In genomic region chr3:50192689-50193141, GRCh38 we compare ENCODE assay signal across 8 cellular contexts. TPM values are rescaled to one million over a fixed set of nuclear protein-coding genes. Genes with fewer than 3 reads are reported as not detected.
DNase-seq lines count a peak whose midpoint lies in the region; ATAC-seq, FAIRE-seq and TF ChIP-seq lines count a peak whose summit lies in the region.

No MANE protein-coding gene starts in this region.

- H3K79me1 ChIP-seq in H1 (ENCODE audit: low read depth, low read length): no peaks in the 10 kb centered on the region

- H3K23ac ChIP-seq in H1 (ENCODE audit: insufficient read length): no peak overlapping the region

- H3K4me1 Mint-ChIP-seq in activated CD8-positive, alpha-beta memory T cell treated with anti-CD3 and anti-CD28 coated beads, Interleukin-2, amount 10 ng/mL, durations not matched to agents 7 days and 5 days: peaks cover 10% of the 10 kb centered on the region

- no peak overlapping the region for H3K27ac Mint-ChIP-seq in activated CD8-positive, alpha-beta memory T cell treated with anti-CD3 and anti-CD28 coated beads, Interleukin-2, amount 10 ng/mL, durations not matched to agents 7 days and 5 days

- H3K23me2 ChIP-seq in H1 (ENCODE audit: low read depth, low read length): peaks cover 2% of the 10 kb centered on the region; the same call in 1 of the 2 replicates

- no peak overlapping the region for H2BK120ac ChIP-seq in H1 (replicated peaks; ENCODE audit: low read depth, low read length)

- H2AFZ ChIP-seq in H1 (ENCODE audit: low read length): no peak overlapping the region

- FAIRE-seq in H1 (lab: Jason Lieb, UNC): peak; percentile 94

- H3K4me2 ChIP-seq in H1 (ENCODE audit: insufficient read depth in 1 of 2, low read depth in 2 of 2, low read length in 2 of 2): no peak overlapping the region

- peak; percentile 94 to 96 for TF ChIP-seq RAD21 in H1 (IDR thresholded peaks at IDR 0.05 in 1 of 2, conservative IDR thresholded peaks at IDR 0.05 in 1 of 2; ENCODE audit: low read depth in 2 of 2, low read length in 2 of 2)

- H3K9ac ChIP-seq in H1 (replicated peaks in 1 of 4; ENCODE audit: extremely low read depth in 1 of 4, low read depth in 3 of 4, low read length in 3 of 4): no peak overlapping the region

- no peaks in the 10 kb centered on the region for H3K79me2 ChIP-seq in H1 (ENCODE audit: control insufficient read depth in 1 of 2, insufficient read depth in 2 of 2, low read length in 2 of 2)

- H3K27ac ChIP-seq in H1 (ENCODE audit: low read depth, low read length): no peak overlapping the region

- WGBS in H1 (ENCODE audit: extremely low coverage in 1 of 2, insufficient coverage in 1 of 2, insufficient read length in 1 of 2, insufficient replicate concordance in 2 of 2, low coverage in 1 of 2, low lambda C conversion rate in 2 of 2, missing lambda C conversion rate in 1 of 2), 2 experiments: 49% methylated on average over 20 of the region's 21 CpGs; no CpG with 5 or more reads in 1 of the 2 experiments

- H4K5ac ChIP-seq in H1 (ENCODE audit: insufficient read length, low read depth, low read length): no peak overlapping the region

- CTCF ChIA-PET in activated CD8-positive, alpha-beta memory T cell treated with anti-CD3 and anti-CD28 coated beads, Interleukin-2, amount 10 ng/mL, durations not matched to agents 7 days and 5 days (lab: Charles Lee): interaction anchor here (0.7 to 10.9 kb wide), 16 partner anchors 10 to 131 kb away, joined by 3 to 398 read pairs (median 4); partner anchors contain the start of genes SEMA3B and SLC38A3
- CTCF ChIA-PET in H1 (lab: Charles Lee; ENCODE audit: partially characterized antibody): interaction anchor here (0.6 to 19.7 kb wide), 26 partner anchors 18 to 400 kb away, joined by 3 to 1138 read pairs (median 6); partner anchors contain the start of genes GNAI2, HYAL2, SEMA3B and SLC38A3

- no peak overlapping the region for H3K56ac ChIP-seq in H1 (replicated peaks; ENCODE audit: insufficient read length, low read depth, low read length)

- peaks cover 0 to 5% of the 10 kb centered on the region in 2 experiments for H4K20me1 ChIP-seq in H1 (replicated peaks in 1 of 2; ENCODE audit: control insufficient read depth in 1 of 2, insufficient read depth in 2 of 2, low read length in 2 of 2)

- in situ Hi-C loops in ACHN (cut with HindIII; ENCODE audit: low pct_ligation_motif_present, low pct_unique_long_range_greater_than_20kb, low sequenced_read_pairs): no loop called here

- H2AK5ac ChIP-seq in H1 (ENCODE audit: low read depth, low read length): no peak overlapping the region

- H3K18ac ChIP-seq in H1 (ENCODE audit: extremely low read depth, low read length): no peak overlapping the region; the same call in 1 of the 2 replicates

- no peak overlapping the region for H3K4me3 Mint-ChIP-seq in activated CD8-positive, alpha-beta memory T cell treated with anti-CD3 and anti-CD28 coated beads, Interleukin-2, amount 10 ng/mL, durations not matched to agents 7 days and 5 days

- 0 out of 3 replicates have a peak, but pooled peaks of 1 of the 2 experiments have one; percentile 33 for TF ChIP-seq EP300 in H1 (IDR thresholded peaks at IDR 0.05; ENCODE audit: borderline replicate concordance in 1 of 2, low read depth in 2 of 2, low read length in 2 of 2)

- no peak overlapping the region for H2BK20ac ChIP-seq in H1 (ENCODE audit: low read length)

- no peak overlapping the region for H2BK5ac ChIP-seq in H1 (ENCODE audit: low read depth, low read length)

- POLR2A ChIA-PET in H1 (lab: Charles Lee; ENCODE audit: partially characterized antibody): interaction anchor here (0.5 to 11.9 kb wide), 6 partner anchors 11 to 140 kb away, joined by 3 to 128 read pairs (median 6); no protein-coding TSS in a partner anchor

- no peak overlapping the region for H3K14ac ChIP-seq in H1 (ENCODE audit: insufficient read length)

- ATAC-seq in activated CD8-positive, alpha-beta memory T cell treated with anti-CD3 and anti-CD28 coated beads, Interleukin-2, amount 10 ng/mL, durations not matched to agents 7 days and 5 days: peak; percentile 38
- ATAC-seq in mucosa of descending colon: peak; percentile 66

- H4K91ac ChIP-seq in H1 (replicated peaks; ENCODE audit: insufficient read length, low read length): no peak overlapping the region

- H3K4ac ChIP-seq in H1 (replicated peaks; ENCODE audit: insufficient read length, low read depth, low read length): no peak overlapping the region

- no peaks in the 10 kb centered on the region for H3K9me3 Mint-ChIP-seq in activated CD8-positive, alpha-beta memory T cell treated with anti-CD3 and anti-CD28 coated beads, Interleukin-2, amount 10 ng/mL, durations not matched to agents 7 days and 5 days (ENCODE audit: low read depth)

- TF ChIP-seq CTCF in H1 (IDR thresholded peaks at IDR 0.05; ENCODE audit: control extremely low read depth in 1 of 3, insufficient read depth in 1 of 3, low read depth in 1 of 3, low read length in 3 of 3) (peak in 2 of 3 experiments; percentile 92 to 98; a peak in 3 of 4 replicates), mucosa of descending colon (IDR thresholded peaks at IDR 0.05) (peak; percentile 87)

- no peak for TF ChIP-seq POLR2A in H1 (IDR thresholded peaks at IDR 0.05; ENCODE audit: control extremely low read depth in 1 of 2, low read depth in 2 of 2, low read length in 2 of 2)

- H3K4me1 ChIP-seq in H1 (replicated peaks in 1 of 4; ENCODE audit: control insufficient read depth in 3 of 4, insufficient read depth in 4 of 4, low read length in 3 of 4) (peaks cover 0 to 14% (median 7%) of the 10 kb centered on the region in 4 experiments; a peak in 5 of 7 replicates), mucosa of descending colon (ENCODE audit: low read depth) (peaks cover 6% of the 10 kb centered on the region)

- intact Hi-C loops in mucosa of descending colon (cut with DNase I, micrococcal nuclease): loop anchor here (2.0 to 10.0 kb wide), 3 partner anchors 34 to 82 kb away; partner anchors contain the start of gene LSMEM2 (in 2 of the 2)

- peaks cover 0 to 12% (median 4%) of the 10 kb centered on the region in 4 experiments; a peak in 3 of 7 replicates for H3K27me3 ChIP-seq in H1 (replicated peaks in 1 of 4; ENCODE audit: control insufficient read depth in 3 of 4, extremely low read depth in 1 of 4, insufficient read depth in 3 of 4, low read length in 3 of 4)

- H4K8ac ChIP-seq in H1 (ENCODE audit: extremely low read depth, insufficient read depth, low read length): no peak overlapping the region

- DNase-seq in ACHN (peak; percentile 63), GM19238 (ENCODE audit: insufficient read length, low spot score) (peak; percentile 85), NOMO-1 (lab: John Stamatoyannopoulos, UW; ENCODE audit: unreplicated experiment in 2 of 2) (peak; percentile 11 to 39), H1 (ENCODE audit: low read depth in 1 of 2, low spot score in 2 of 2) (peak; percentile 77 to 100), mucosa of descending colon (peak in 2 of 3 donors; percentile 85 to 89), GF-D8 (lab: John Stamatoyannopoulos, UW) (no peak)
- DNase-seq in activated CD8-positive, alpha-beta memory T cell treated with anti-CD3 and anti-CD28 coated beads, Interleukin-2, amount 10 ng/mL, durations not matched to agents 7 days and 5 days: peak; percentile 85
- DNase-seq in stimulated activated CD8-positive, alpha-beta memory T cell treated with anti-CD3 and anti-CD28 coated beads, Interleukin-4, amount 100 ng/mL, for 48 hours: peak; percentile 96

- H2BK12ac ChIP-seq in H1 (ENCODE audit: low read depth, low read length): peak overlapping the region; percentile 68; the same call in 1 of the 2 replicates

- H3K36me3 ChIP-seq in H1 (ENCODE audit: control insufficient read depth in 2 of 4, insufficient read depth in 4 of 4, low read length in 3 of 4) (peaks cover 0 to 2% (median under 1%) of the 10 kb centered on the region in 4 experiments; a peak in 2 of 8 replicates), mucosa of descending colon (ENCODE audit: low read depth) (no peaks in the 10 kb centered on the region)

- H3K27me3 Mint-ChIP-seq in activated CD8-positive, alpha-beta memory T cell treated with anti-CD3 and anti-CD28 coated beads, Interleukin-2, amount 10 ng/mL, durations not matched to agents 7 days and 5 days: peaks cover 25% of the 10 kb centered on the region

- H3K4me3 ChIP-seq in H1 (ENCODE audit: extremely low read depth in 1 of 4, insufficient read depth in 2 of 4, low read depth in 3 of 4, low read length in 4 of 4) (no peak overlapping the region), mucosa of descending colon (no peak overlapping the region)

- no peak overlapping the region for H2BK15ac ChIP-seq in H1 (ENCODE audit: low read length)

- H3K9me3 ChIP-seq in H1 (ENCODE audit: insufficient read depth in 2 of 2, low read depth in 1 of 2, low read length in 1 of 2): no peaks in the 10 kb centered on the region
- H3K9me3 ChIP-seq in mucosa of descending colon: no peaks in the 10 kb centered on the region

- no peaks in the 10 kb centered on the region for H3K36me3 Mint-ChIP-seq in activated CD8-positive, alpha-beta memory T cell treated with anti-CD3 and anti-CD28 coated beads, Interleukin-2, amount 10 ng/mL, durations not matched to agents 7 days and 5 days

RNA-seq across cellular contexts. Expression of gene GNAT1, which starts 1.3 kb away (rescaled TPM):
- total RNA-seq in activated CD8-positive, alpha-beta memory T cell treated with anti-CD3 and anti-CD28 coated beads, Interleukin-2, amount 10 ng/mL, durations not matched to agents 7 days and 5 days: not detected
- not detected in 2 replicates for total RNA-seq in H1 (2021; fragmentation: NEBNext Ultra II Directional; extraction: Animal tissue kit (Norgen Biotek cat#: 25700))
- 0.08 and 0.20 TPM in 2 replicates for polyA plus RNA-seq in H1 (2011; rRNA removed)
- 0.10 TPM for polyA plus RNA-seq in H1 (2011; cell fraction: cytosol; rRNA removed)
- 0.19 TPM for polyA plus RNA-seq in H1 (2011; cell fraction: nucleus; rRNA removed)
- polyA plus RNA-seq in H1 (2012, experiment 1 of 2): 0.32 to 0.39 TPM in 2 of 4 replicates, not detected in the others
- polyA plus RNA-seq in H1 (2012, experiment 2 of 2): not detected
- polyA plus RNA-seq in H1 (2013, experiment 1 of 2): 0.12 TPM
- polyA plus RNA-seq in H1 (2013, experiment 2 of 2): 0.18 TPM
- polyA minus RNA-seq in H1 (2011; rRNA and poly(A)+ RNA removed): 0.13 and 0.15 TPM in 2 replicates
- not detected for polyA minus RNA-seq in H1 (2011; cell fraction: cytosol; rRNA and poly(A)+ RNA removed)
- not detected for polyA minus RNA-seq in H1 (2011; cell fraction: nucleus; rRNA and poly(A)+ RNA removed)
- not detected for total RNA-seq in mucosa of descending colon

RNA-seq across cellular contexts. Expression of gene SLC38A3, which starts 12.4 kb away (rescaled TPM):
- total RNA-seq in activated CD8-positive, alpha-beta memory T cell treated with anti-CD3 and anti-CD28 coated beads, Interleukin-2, amount 10 ng/mL, durations not matched to agents 7 days and 5 days: not detected
- 0.57 and 1.2 TPM in 2 replicates for total RNA-seq in H1 (2021; fragmentation: NEBNext Ultra II Directional; extraction: Animal tissue kit (Norgen Biotek cat#: 25700))
- 3.7 and 4.7 TPM in 2 replicates for polyA plus RNA-seq in H1 (2011; rRNA removed)
- polyA plus RNA-seq in H1 (2011; cell fraction: cytosol; rRNA removed): 2.0 TPM
- polyA plus RNA-seq in H1 (2011; cell fraction: nucleus; rRNA removed): 10.8 TPM
- polyA plus RNA-seq in H1 (2012, experiment 1 of 2): 0.87 to 1.5 TPM (median 1.1 TPM) in 4 replicates
- polyA plus RNA-seq in H1 (2012, experiment 2 of 2): 0.85 TPM
- polyA plus RNA-seq in H1 (2013, experiment 1 of 2): 1.2 TPM
- polyA plus RNA-seq in H1 (2013, experiment 2 of 2): 1.0 TPM
- polyA minus RNA-seq in H1 (2011; rRNA and poly(A)+ RNA removed): 1.5 and 2.5 TPM in 2 replicates
- 0.88 TPM for polyA minus RNA-seq in H1 (2011; cell fraction: cytosol; rRNA and poly(A)+ RNA removed)
- polyA minus RNA-seq in H1 (2011; cell fraction: nucleus; rRNA and poly(A)+ RNA removed): 1.9 TPM
- total RNA-seq in mucosa of descending colon: under 1 TPM in 2 of 3 donors, not detected in 1; 0.29 to 0.32 TPM

RNA-seq across cellular contexts. Expression of gene SEMA3F, which starts 37.6 kb away (rescaled TPM):
- under 1 TPM; 0.07 to 0.09 TPM for total RNA-seq in activated CD8-positive, alpha-beta memory T cell treated with anti-CD3 and anti-CD28 coated beads, Interleukin-2, amount 10 ng/mL, durations not matched to agents 7 days and 5 days
- 37.0 and 39.6 TPM in 2 replicates for total RNA-seq in H1 (2021; fragmentation: NEBNext Ultra II Directional; extraction: Animal tissue kit (Norgen Biotek cat#: 25700))
- 20.3 and 36.0 TPM in 2 replicates for polyA plus RNA-seq in H1 (2011; rRNA removed)
- 21.2 TPM for polyA plus RNA-seq in H1 (2011; cell fraction: cytosol; rRNA removed)
- 58.6 TPM for polyA plus RNA-seq in H1 (2011; cell fraction: nucleus; rRNA removed)
- 15.9 to 32.4 TPM (median 29.9 TPM) in 4 replicates for polyA plus RNA-seq in H1 (2012, experiment 1 of 2)
- 23.9 TPM for polyA plus RNA-seq in H1 (2012, experiment 2 of 2)
- polyA plus RNA-seq in H1 (2013, experiment 1 of 2): 45.3 TPM
- 41.8 TPM for polyA plus RNA-seq in H1 (2013, experiment 2 of 2)
- polyA minus RNA-seq in H1 (2011; rRNA and poly(A)+ RNA removed): 28.0 and 36.9 TPM in 2 replicates
- 35.4 TPM for polyA minus RNA-seq in H1 (2011; cell fraction: cytosol; rRNA and poly(A)+ RNA removed)
- 25.2 TPM for polyA minus RNA-seq in H1 (2011; cell fraction: nucleus; rRNA and poly(A)+ RNA removed)
- 10 to 100 TPM; 10.7 to 15.3 (median 14.6) TPM for total RNA-seq in mucosa of descending colon

RNA-seq across cellular contexts. Expression of gene GNAI2, which starts 43.3 kb away (rescaled TPM):
- 100 to 1,000 TPM; 450 to 509 TPM for total RNA-seq in activated CD8-positive, alpha-beta memory T cell treated with anti-CD3 and anti-CD28 coated beads, Interleukin-2, amount 10 ng/mL, durations not matched to agents 7 days and 5 days
- total RNA-seq in H1 (2021; fragmentation: NEBNext Ultra II Directional; extraction: Animal tissue kit (Norgen Biotek cat#: 25700)): 168 and 169 TPM in 2 replicates
- 516 and 539 TPM in 2 replicates for polyA plus RNA-seq in H1 (2011; rRNA removed)
- 378 TPM for polyA plus RNA-seq in H1 (2011; cell fraction: cytosol; rRNA removed)
- 319 TPM for polyA plus RNA-seq in H1 (2011; cell fraction: nucleus; rRNA removed)
- 135 to 260 TPM (median 228 TPM) in 4 replicates for polyA plus RNA-seq in H1 (2012, experiment 1 of 2)
- polyA plus RNA-seq in H1 (2012, experiment 2 of 2): 195 TPM
- polyA plus RNA-seq in H1 (2013, experiment 1 of 2): 215 TPM
- 242 TPM for polyA plus RNA-seq in H1 (2013, experiment 2 of 2)
- 310 and 337 TPM in 2 replicates for polyA minus RNA-seq in H1 (2011; rRNA and poly(A)+ RNA removed)
- 106 TPM for polyA minus RNA-seq in H1 (2011; cell fraction: cytosol; rRNA and poly(A)+ RNA removed)
- polyA minus RNA-seq in H1 (2011; cell fraction: nucleus; rRNA and poly(A)+ RNA removed): 98.5 TPM
- total RNA-seq in mucosa of descending colon: 100 to 1,000 TPM in 1 of 3 donors, 10 to 100 TPM in 2; 47.0 to 190 (median 96.4) TPM

Comparison
In these comparisons a context has a peak if more than half of its experiments do, and no peak if none do; other contexts are left out.
1. RNA of gene SEMA3F, which starts 37.6 kb away (total RNA-seq): 37.0 to 39.6 TPM in H1 and 10.7 to 15.3 TPM in mucosa of descending colon; 0.07 to 0.09 TPM in activated CD8-positive, alpha-beta memory T cell treated with anti-CD3 and anti-CD28 coated beads, Interleukin-2, amount 10 ng/mL, durations not matched to agents 7 days and 5 days; every median in the first group is over 10 times any median in the second.